ENCODE assay signal across 28 cellular contexts in the genomic region with DNA sequence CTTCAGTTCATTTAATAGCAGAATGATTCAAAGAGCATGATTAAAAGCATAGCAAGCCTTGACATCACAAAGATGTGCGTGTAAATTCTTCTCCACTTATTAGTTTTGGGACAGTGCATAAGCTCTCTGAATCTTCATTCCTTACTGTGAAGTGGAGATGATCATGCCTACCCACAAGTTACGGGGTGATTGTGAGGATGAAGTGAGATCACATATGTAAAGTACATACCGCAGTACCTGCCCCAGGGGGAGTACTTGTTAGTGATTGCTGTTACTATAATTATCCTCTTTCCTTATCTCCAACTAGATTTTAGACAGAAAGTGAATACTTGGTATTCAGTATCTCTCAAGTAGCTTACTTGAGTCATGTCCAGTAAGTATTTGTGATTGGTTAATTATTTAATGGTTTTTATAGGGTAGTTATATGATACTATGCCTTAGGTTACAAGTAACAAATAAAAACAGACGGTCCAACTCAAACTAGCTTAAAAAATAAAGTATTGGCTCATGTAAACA.
"Had no signal": no experiment of that assay in that cellular context is flagged by ENCODE, and none has a peak within 500 bp of the region (broad histone marks: within the 10 kb centered on the region; RNA-seq: fewer than 3 reads in every experiment).

No MANE protein-coding gene starts in this region.

- H3K9me3 ChIP-seq: adrenal gland, SJCRH30, SK-N-SH had no signal

- DNase-seq: activated CD4-positive, alpha-beta T cell treated with anti-CD3 and anti-CD28 coated beads, Interleukin-2, amount 10 ng/mL, durations not matched to agents 24 days and 14 days; activated CD4-positive, alpha-beta T cell treated with anti-CD3 and anti-CD28 coated beads, Interleukin-2, amount 50 U/mL, for 4 hours; activated CD8-positive, alpha-beta memory T cell treated with anti-CD3 and anti-CD28 coated beads, Interleukin-2, amount 50 U/mL, for 4 hours; activated CD8-positive, alpha-beta T cell treated with anti-CD3 and anti-CD28 coated beads for 36 hours; activated gamma-delta T cell treated with Interleukin-2 at 50 U/mL for 16 hours; activated naive CD4-positive, alpha-beta T cell treated with anti-CD3 and anti-CD28 coated beads for 36 hours; activated T-cell treated with anti-CD3 and anti-CD28 coated beads for 4 hours; activated T-cell treated with anti-CD3 and anti-CD28 coated beads, Interleukin-2, amount 50 U/mL, for 4 hours; anterior cingulate cortex; Karpas-422; NCI-H1105; NCI-H1417 treated with DMSO at 0.1 percent for 48 hours; NCI-H1694 treated with DMSO at 0.1 percent for 48 hours; NCI-H2029; NCI-H2107; NCI-H345; NCI-H524 treated with DMSO at 0.1 percent for 48 hours; SHP77; SJCRH30; SK-N-SH had no signal

- H3K9me3 Mint-ChIP-seq: activated CD4-positive, alpha-beta T cell treated with anti-CD3 and anti-CD28 coated beads, Interleukin-2, amount 10 ng/mL, durations not matched to agents 24 days and 14 days; activated naive CD4-positive, alpha-beta T cell treated with anti-CD3 and anti-CD28 coated beads for 36 hours; activated naive CD4-positive, alpha-beta T cell treated with anti-CD3 and anti-CD28 coated beads, Interleukin-2, amount 50 U/mL, for 72 hours; activated T-cell treated with anti-CD3 and anti-CD28 coated beads, Interleukin-2, amount 50 U/mL, for 4 hours; activated T-helper 1 cell treated with anti-CD3 and anti-CD28 coated beads, Interleukin-12 subunit alpha, Interleukin-12 subunit beta, Interleukin-2, Interleukin-4 antibody, amounts not matched to agents 30 ng/mL and 10 ng/mL and 1 ng/mL, durations not matched to agents 14 hours and 24 hours and 36 hours; central memory CD8-positive, alpha-beta T cell; T-helper 1 cell treated with Interleukin-12 subunit alpha and Interleukin-12 subunit beta and Interleukin-4 antibody, amounts not matched to agents 30 μg/mL and 1 μg/mL, for 36 hours; T-helper 2 cell treated with Interferon-gamma antibody and Interleukin-4, amounts not matched to agents 5 μg/mL and 100 μg/mL, for 36 hours had no signal

- H3K27ac ChIP-seq: adrenal gland, SJCRH30 had no signal

- H3K4me3 ChIP-seq: adrenal gland, SJCRH30 had no signal

- H3K27me3 ChIP-seq: adrenal gland, SJCRH30 had no signal

- H3K36me3 ChIP-seq: adrenal gland, SJCRH30 had no signal

- H3K36me3 Mint-ChIP-seq: activated naive CD4-positive, alpha-beta T cell treated with anti-CD3 and anti-CD28 coated beads, Interleukin-2, amount 50 U/mL, for 72 hours; brain had no signal

- H3K27ac Mint-ChIP-seq: activated CD4-positive, alpha-beta T cell treated with anti-CD3 and anti-CD28 coated beads, Interleukin-2, amount 10 ng/mL, durations not matched to agents 24 days and 14 days; activated CD8-positive, alpha-beta T cell treated with anti-CD3 and anti-CD28 coated beads for 36 hours; activated naive CD4-positive, alpha-beta T cell treated with anti-CD3 and anti-CD28 coated beads for 36 hours; activated naive CD4-positive, alpha-beta T cell treated with anti-CD3 and anti-CD28 coated beads, Interleukin-2, amount 50 U/mL, for 72 hours; activated T-helper 1 cell treated with anti-CD3 and anti-CD28 coated beads, Interleukin-12 subunit alpha, Interleukin-12 subunit beta, Interleukin-2, Interleukin-4 antibody, amounts not matched to agents 30 ng/mL and 10 ng/mL and 1 ng/mL, durations not matched to agents 14 hours and 24 hours and 36 hours; brain; T-helper 1 cell treated with Interleukin-12 subunit alpha and Interleukin-12 subunit beta and Interleukin-4 antibody, amounts not matched to agents 30 μg/mL and 1 μg/mL, for 36 hours; T-helper 2 cell treated with Interferon-gamma antibody and Interleukin-4, amounts not matched to agents 5 μg/mL and 100 μg/mL, for 36 hours had no signal

- H3K4me3 Mint-ChIP-seq: activated CD4-positive, alpha-beta T cell treated with anti-CD3 and anti-CD28 coated beads, Interleukin-2, amount 10 ng/mL, durations not matched to agents 24 days and 14 days; activated CD8-positive, alpha-beta T cell treated with anti-CD3 and anti-CD28 coated beads for 36 hours; activated naive CD4-positive, alpha-beta T cell treated with anti-CD3 and anti-CD28 coated beads for 36 hours; activated T-cell treated with anti-CD3 and anti-CD28 coated beads, Interleukin-2, amount 50 U/mL, for 4 hours; activated T-helper 1 cell treated with anti-CD3 and anti-CD28 coated beads, Interleukin-12 subunit alpha, Interleukin-12 subunit beta, Interleukin-2, Interleukin-4 antibody, amounts not matched to agents 30 ng/mL and 10 ng/mL and 1 ng/mL, durations not matched to agents 14 hours and 24 hours and 36 hours; brain; central memory CD8-positive, alpha-beta T cell; T-helper 1 cell treated with Interleukin-12 subunit alpha and Interleukin-12 subunit beta and Interleukin-4 antibody, amounts not matched to agents 30 μg/mL and 1 μg/mL, for 36 hours; T-helper 2 cell treated with Interferon-gamma antibody and Interleukin-4, amounts not matched to agents 5 μg/mL and 100 μg/mL, for 36 hours had no signal

- ATAC-seq: activated CD8-positive, alpha-beta T cell treated with anti-CD3 and anti-CD28 coated beads for 36 hours; activated naive CD4-positive, alpha-beta T cell treated with anti-CD3 and anti-CD28 coated beads, Interleukin-2, amount 50 U/mL, for 72 hours; activated T-cell treated with anti-CD3 and anti-CD28 coated beads, Interleukin-2, amount 50 U/mL, for 4 hours; Panc1 had no signal

- H3K27me3 Mint-ChIP-seq: activated CD8-positive, alpha-beta T cell treated with anti-CD3 and anti-CD28 coated beads for 36 hours; central memory CD8-positive, alpha-beta T cell had no signal

- H3K4me1 ChIP-seq: SJCRH30 had no signal

- H3K4me1 Mint-ChIP-seq: activated CD4-positive, alpha-beta T cell treated with anti-CD3 and anti-CD28 coated beads, Interleukin-2, amount 10 ng/mL, durations not matched to agents 24 days and 14 days; brain; central memory CD8-positive, alpha-beta T cell had no signal
